ENCODE assay signal across 8 cellular contexts in genomic region chr1:165631403-165632151, GRCh38. TPM values are rescaled to one million over a fixed set of nuclear protein-coding genes. Genes with fewer than 3 reads are reported as not detected.
DNase-seq lines count a peak whose midpoint lies in the region; ATAC-seq and TF ChIP-seq lines count a peak whose summit lies in the region.

No MANE protein-coding gene starts in this region.

- ATAC-seq in GM18502 (IDR thresholded peaks at IDR 0.05; ENCODE audit: poor library complexity, unreplicated experiment) (peak; percentile 41), HG02981 (IDR thresholded peaks at IDR 0.05; ENCODE audit: unreplicated experiment) (peak; percentile 33), thoracic aorta (ENCODE audit: insufficient number of reproducible peaks, low FRiP score, low read depth) (peak; percentile 52)

- no peak overlapping the region for H3K27ac Mint-ChIP-seq in nephron progenitor cell

- H3K36me3 ChIP-seq in thoracic aorta: no peaks in the 10 kb centered on the region

- DNase-seq in AG04450 (ENCODE audit: low read depth, low spot score): peak; percentile 62
- peak; percentile 58 to 74 for DNase-seq in NOMO-1 (lab: John Stamatoyannopoulos, UW; ENCODE audit: unreplicated experiment in 2 of 2)
- peak; percentile 42 for DNase-seq in activated T-cell treated with anti-CD3 and anti-CD28 coated beads for 48 hours (ENCODE audit: low read depth)
- DNase-seq in fibroblast of mammary gland (ENCODE audit: low read depth): peak; percentile 90
- peak; percentile 59 for DNase-seq in nephron progenitor cell
- peak; percentile 43 for DNase-seq in thoracic aorta (ENCODE audit: low spot score)

- H3K4me3 Mint-ChIP-seq in nephron progenitor cell: no peak overlapping the region

- H3K27ac ChIP-seq in AG04450 (ENCODE audit: low read depth, low read length) (peak overlapping the region; percentile 87), thoracic aorta (peak overlapping the region; percentile 80 to 89)

- H3K9me3 Mint-ChIP-seq in nephron progenitor cell: no peaks in the 10 kb centered on the region

- H3K4me3 ChIP-seq in AG04450 (ENCODE audit: low read depth, low read length) (peak overlapping the region; percentile 92), fibroblast of mammary gland (ENCODE audit: control insufficient read depth, low read depth, low read length) (peak overlapping the region; percentile 99), thoracic aorta (peak overlapping the region; percentile 89)

- POLR2A ChIA-PET in AG04450 (lab: Yijun Ruan, JAX): interaction anchor here (0.6 to 1.0 kb wide), 2 partner anchors 20 to 90 kb away, joined by 3 read pairs; no protein-coding TSS in a partner anchor

- TF ChIP-seq CTCF in AG04450 (IDR thresholded peaks at IDR 0.05; ENCODE audit: low read depth, low read length) (0 out of 2 replicates have a peak, but pooled peaks have one; percentile 24), fibroblast of mammary gland (conservative IDR thresholded peaks at IDR 0.05; ENCODE audit: control insufficient read depth, insufficient read depth, low read depth, low read length) (peak; percentile 24), nephron progenitor cell (IDR thresholded peaks at IDR 0.05) (no peak), thoracic aorta (IDR thresholded peaks at IDR 0.05) (peak; percentile 3)

- H3K36me3 Mint-ChIP-seq in nephron progenitor cell (ENCODE audit: low read depth): no peaks in the 10 kb centered on the region

- H3K4me1 Mint-ChIP-seq in nephron progenitor cell: peaks cover 45% of the 10 kb centered on the region

- H3K9me3 ChIP-seq in AG04450 (ENCODE audit: control insufficient read depth, insufficient read depth, low read length) (no peaks in the 10 kb centered on the region), thoracic aorta (no peaks in the 10 kb centered on the region)

- CTCF ChIA-PET in AG04450 (lab: Charles Lee): interaction anchor here (0.6 to 1.5 kb wide), 2 partner anchors 29 to 281 kb away, joined by 3 to 4 read pairs; no protein-coding TSS in a partner anchor

- H3K27me3 ChIP-seq in AG04450 (ENCODE audit: control insufficient read depth, insufficient read depth, low read length): no peaks in the 10 kb centered on the region
- no peaks in the 10 kb centered on the region for H3K27me3 ChIP-seq in thoracic aorta (replicated peaks; ENCODE audit: insufficient read depth)

- H3K4me1 ChIP-seq in thoracic aorta (ENCODE audit: control insufficient read depth in 1 of 2, low read depth in 2 of 2): peaks cover 21 to 38% of the 10 kb centered on the region in 2 donors

- no peaks in the 10 kb centered on the region for H3K27me3 Mint-ChIP-seq in nephron progenitor cell (ENCODE audit: low read depth, poor library complexity)

RNA-seq across cellular contexts. Expression of gene MGST3, which starts 0.5 kb away (rescaled TPM):
- polyA plus RNA-seq in AG04450 (2011; rRNA removed): 242 and 252 TPM in 2 replicates
- polyA minus RNA-seq in AG04450 (2011; rRNA and poly(A)+ RNA removed): 110 and 147 TPM in 2 replicates
- 100 to 1,000 TPM; 160 to 252 TPM for total RNA-seq in thoracic aorta

Comparison
In these comparisons a context has a peak if more than half of its experiments do, and no peak if none do; other contexts are left out.
1. Peak in every context shown above with its lines: DNase-seq, ATAC-seq, H3K4me3 ChIP-seq and H3K27ac ChIP-seq.